Comparison of ENCODE assay signal across 25 cellular contexts in the genomic region with DNA sequence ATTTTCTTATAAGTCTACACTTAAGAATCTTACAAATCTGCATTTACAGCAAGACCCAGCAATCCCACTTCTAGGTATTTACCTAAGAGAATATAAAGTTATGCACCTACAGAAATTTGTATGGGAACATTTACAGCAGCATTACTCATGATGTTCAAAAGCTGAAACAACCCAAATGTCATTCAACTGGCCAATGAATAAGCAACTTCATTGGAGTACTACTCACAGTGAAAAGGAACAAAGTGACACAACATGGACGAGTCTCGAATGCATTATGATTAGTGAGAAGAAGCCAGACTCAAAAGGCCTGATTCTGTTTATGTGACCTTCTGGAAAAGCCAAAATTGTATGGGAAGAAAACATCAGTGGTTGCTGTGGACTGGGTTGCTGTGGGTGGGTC.
"Had no signal": no experiment of that assay in that cellular context is flagged by ENCODE, and none has a peak within 500 bp of the region (broad histone marks: within the 10 kb centered on the region; RNA-seq: fewer than 3 reads in every experiment).

No MANE protein-coding gene starts in this region.

- H3K4me3 ChIP-seq: K562, Peyer's patch, SJCRH30 had no signal

- H3K4me3 Mint-ChIP-seq: IgD-negative memory B cell had no signal

- H3K27me3 Mint-ChIP-seq: IgD-negative memory B cell had no signal

- ATAC-seq: K562, PC-3, Right ventricle myocardium inferior, SK-N-SH treated with all-trans-retinoic acid at 6 μM for 48 hours had no signal

- H3K9me3 Mint-ChIP-seq: IgD-negative memory B cell had no signal

- H3K27ac ChIP-seq: HL-60, Peyer's patch, SJCRH30 had no signal

- H3K36me3 Mint-ChIP-seq: IgD-negative memory B cell had no signal

- H3K9me3 ChIP-seq: Peyer's patch, SJCRH30 had no signal

- DNase-seq: NCI-H1092; NCI-H1105 treated with DMSO at 0.1 percent for 48 hours; NCI-H1417 treated with DMSO at 0.1 percent for 48 hours; NCI-H146; NCI-H187; NCI-H2029; NCI-H2081 treated with DMSO at 0.1 percent for 48 hours; NCI-H2171; NCI-H226; NCI-H446; NCI-H510A; NCI-H524 treated with DMSO at 0.1 percent for 48 hours; NCI-H69; NCI-H774; NK-92 treated with Interleukin-12 subunit alpha and Interleukin-12 subunit beta, amount 100 ng/mL, for 24 hours; PC-3; Peyer's patch; SHP77 treated with DMSO at 0.1 percent for 48 hours; SJCRH30 had no signal

- H3K4me1 ChIP-seq: Peyer's patch, SJCRH30 had no signal

- H3K27me3 ChIP-seq: Peyer's patch, SJCRH30 had no signal

- FAIRE-seq: HTR-8/SVneo, K562 had no signal

- H3K36me3 ChIP-seq: Peyer's patch, SJCRH30 had no signal
